In the genomic region with DNA sequence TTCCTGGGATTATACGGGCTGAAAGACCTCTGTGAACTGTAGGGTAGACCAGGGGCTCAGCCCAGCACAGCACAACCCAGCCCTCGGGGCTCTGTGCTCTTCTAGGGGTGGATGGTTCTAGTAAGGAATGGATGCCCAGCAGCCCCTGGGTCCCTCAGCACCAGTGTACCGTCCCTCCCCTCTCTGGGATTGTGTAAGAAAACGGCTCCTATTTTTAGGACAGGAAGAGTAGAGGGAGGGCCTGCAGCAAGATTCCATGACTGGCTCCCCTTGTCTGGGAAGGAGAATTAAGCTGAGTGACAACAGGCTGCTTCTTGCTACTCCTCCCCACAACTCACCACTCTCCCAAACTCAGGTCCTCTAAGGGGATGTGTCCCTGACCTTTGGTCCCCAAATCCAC, we compare ENCODE assay signal across 21 cellular contexts.
"Had no signal": no experiment of that assay in that cellular context is flagged by ENCODE, and none has a peak within 500 bp of the region (broad histone marks: within the 10 kb centered on the region; RNA-seq: fewer than 3 reads in every experiment).

No MANE protein-coding gene starts in this region.

- H3K4me3 ChIP-seq: colonic mucosa, heart right ventricle, mucosa of descending colon, psoas muscle, skin epidermis, stomach, thoracic aorta, transverse colon had no signal

- H3K36me3 Mint-ChIP-seq: natural killer cell had no signal

- H3K27me3 ChIP-seq: colonic mucosa had no signal

- H3K4me1 Mint-ChIP-seq: natural killer cell had no signal

- H3K36me3 ChIP-seq: colonic mucosa, heart right ventricle, stomach, thoracic aorta, transverse colon had no signal

- DNase-seq: colonic mucosa; dermis blood vessel endothelial cell; endodermal cell; erythroblast; heart right ventricle; hypothalamus; mammary epithelial cell; mucosa of descending colon; natural killer cell; psoas muscle; retina; stimulated activated CD4-positive, alpha-beta T cell treated with anti-CD3 and anti-CD28 coated beads, Interleukin-2, amount 100 ng/mL, for 24 hours; stimulated activated CD4-positive, alpha-beta T cell treated with anti-CD3 and anti-CD28 coated beads, Interleukin-4, amount 100 ng/mL, for 4 hours; stimulated activated naive CD4-positive, alpha-beta T cell; stomach; substantia nigra; transverse colon had no signal

- H3K27ac Mint-ChIP-seq: endodermal cell, natural killer cell had no signal

- H3K9me3 ChIP-seq: colonic mucosa, mucosa of descending colon, thoracic aorta, transverse colon had no signal

- H3K4me3 Mint-ChIP-seq: endodermal cell, natural killer cell had no signal

- H3K4me1 ChIP-seq: colonic mucosa, heart right ventricle, psoas muscle, stomach, transverse colon had no signal

- ATAC-seq: left lobe of liver, mucosa of descending colon, natural killer cell, psoas muscle, sciatic nerve had no signal

- H3K9me3 Mint-ChIP-seq: natural killer cell had no signal

- H3K27ac ChIP-seq: colonic mucosa, heart right ventricle, psoas muscle, skin epidermis, stomach, thoracic aorta, transverse colon had no signal
